ENCODE assay signal across 22 cellular contexts in genomic region chr4:98617358-98618047, GRCh38. TPM values are rescaled to one million over a fixed set of nuclear protein-coding genes. Genes with fewer than 3 reads are reported as not detected.
A peak's percentile ranks its signal among the peaks of the same experiment; 100 is the strongest.
DNase-seq lines count a peak whose midpoint lies in the region; ATAC-seq, FAIRE-seq and TF ChIP-seq lines count a peak whose summit lies in the region.
"Had no signal": no experiment of that assay in that cellular context is flagged by ENCODE, and none has a peak within 500 bp of the region (broad histone marks: within the 10 kb centered on the region; RNA-seq: fewer than 3 reads in every experiment).

No MANE protein-coding gene starts in this region.

- H3K4me3 ChIP-seq in left ventricle myocardium inferior (no peak overlapping the region), esophagus squamous epithelium (no peak overlapping the region)
- H3K4me3 ChIP-seq: right lobe of liver had no signal

- H3K4me1 Mint-ChIP-seq in mesothelial cell of epicardium = peaks cover 17% of the 10 kb centered on the region

- H3K36me3 Mint-ChIP-seq in mesothelial cell of epicardium = no peaks in the 10 kb centered on the region
- H3K36me3 Mint-ChIP-seq: type B pancreatic cell had no signal

- no peak overlapping the region for H3K4me3 Mint-ChIP-seq in mesothelial cell of epicardium
- H3K4me3 Mint-ChIP-seq: activated CD4-positive, alpha-beta memory T cell treated with anti-CD3 and anti-CD28 coated beads for 36 hours; activated naive CD4-positive, alpha-beta T cell treated with anti-CD3 and anti-CD28 coated beads for 36 hours; T-helper 1 cell treated with Interleukin-12 subunit alpha and Interleukin-12 subunit beta and Interleukin-4 antibody, amounts not matched to agents 30 μg/mL and 1 μg/mL, for 36 hours; type B pancreatic cell had no signal

- ATAC-seq in Right ventricle myocardium superior (ENCODE audit: poor library complexity) = peak; percentile 12
- ATAC-seq: left colon, right lobe of liver had no signal

- H3K27me3 ChIP-seq in left ventricle myocardium inferior (ENCODE audit: low read depth) (no peaks in the 10 kb centered on the region), esophagus squamous epithelium (no peaks in the 10 kb centered on the region)
- H3K27me3 ChIP-seq: neutrophil, right lobe of liver had no signal

- WGBS in esophagus squamous epithelium, 2 donors = 86 to 91% methylated on average over 1 to 2 of the region's 2 CpGs

- H3K27ac ChIP-seq in left ventricle myocardium inferior (replicated peaks) (no peak overlapping the region), esophagus squamous epithelium (no peak overlapping the region)
- H3K27ac ChIP-seq: neutrophil, right lobe of liver had no signal

- DNase-seq in Right ventricle myocardium superior (no peak), left ventricle myocardium inferior (no peak), cerebellar cortex (ENCODE audit: low spot score) (peak; percentile 98), myocyte (ENCODE audit: low read depth) (peak; percentile 83), urothelium cell line (ENCODE audit: low spot score) (no peak), esophagus squamous epithelium (lab: John Stamatoyannopoulos, UW) (no peak), mesothelial cell of epicardium (ENCODE audit: low spot score in 2 of 2, unreplicated experiment in 2 of 2) (no peak), NCI-H1930 (lab: John Stamatoyannopoulos, UW) (no peak)
- DNase-seq: activated CD4-positive, alpha-beta memory T cell treated with anti-CD3 and anti-CD28 coated beads for 36 hours; activated naive CD4-positive, alpha-beta T cell treated with anti-CD3 and anti-CD28 coated beads for 36 hours; foreskin fibroblast; Karpas-422; left colon; NCI-H1092 treated with DMSO at 0.1 percent for 48 hours; NCI-H510A treated with DMSO at 0.1 percent for 48 hours; right lobe of liver; stimulated activated naive CD4-positive, alpha-beta T cell treated with Interleukin-2 at 50 U/mL for 16 hours had no signal

- H3K4me1 ChIP-seq in left ventricle myocardium inferior = peaks cover 6% of the 10 kb centered on the region
- H3K4me1 ChIP-seq in esophagus squamous epithelium = peaks cover 0 to 15% (median 0%) of the 10 kb centered on the region in 3 donors
- H3K4me1 ChIP-seq: right lobe of liver had no signal

- TF ChIP-seq CTCF in left ventricle myocardium inferior (IDR thresholded peaks at IDR 0.05; ENCODE audit: borderline replicate concordance) = no peak
- TF ChIP-seq CTCF in esophagus squamous epithelium (IDR thresholded peaks at IDR 0.05) = no peak
- no peak for TF ChIP-seq CTCF in mesothelial cell of epicardium (IDR thresholded peaks at IDR 0.05; ENCODE audit: unreplicated experiment)

- H3K27me3 Mint-ChIP-seq in mesothelial cell of epicardium (ENCODE audit: low read depth) = no peaks in the 10 kb centered on the region
- H3K27me3 Mint-ChIP-seq: activated CD4-positive, alpha-beta memory T cell treated with anti-CD3 and anti-CD28 coated beads for 36 hours; type B pancreatic cell had no signal

- no peak for TF ChIP-seq POLR2A in esophagus squamous epithelium (IDR thresholded peaks at IDR 0.05)

- H3K9me3 Mint-ChIP-seq in mesothelial cell of epicardium = no peaks in the 10 kb centered on the region
- H3K9me3 Mint-ChIP-seq: activated CD4-positive, alpha-beta memory T cell treated with anti-CD3 and anti-CD28 coated beads for 36 hours; activated naive CD4-positive, alpha-beta T cell treated with anti-CD3 and anti-CD28 coated beads for 36 hours; T-helper 1 cell treated with Interleukin-12 subunit alpha and Interleukin-12 subunit beta and Interleukin-4 antibody, amounts not matched to agents 30 μg/mL and 1 μg/mL, for 36 hours; type B pancreatic cell had no signal

- peak; percentile 27 for FAIRE-seq in urothelium cell line (lab: Jason Lieb, UNC)
- FAIRE-seq: A204.1, colon had no signal

- H3K27ac Mint-ChIP-seq in mesothelial cell of epicardium = no peak overlapping the region
- H3K27ac Mint-ChIP-seq: activated CD4-positive, alpha-beta memory T cell treated with anti-CD3 and anti-CD28 coated beads for 36 hours; activated naive CD4-positive, alpha-beta T cell treated with anti-CD3 and anti-CD28 coated beads for 36 hours; T-helper 1 cell treated with Interleukin-12 subunit alpha and Interleukin-12 subunit beta and Interleukin-4 antibody, amounts not matched to agents 30 μg/mL and 1 μg/mL, for 36 hours; type B pancreatic cell had no signal

- H3K36me3 ChIP-seq in left ventricle myocardium inferior = no peaks in the 10 kb centered on the region
- no peaks in the 10 kb centered on the region for H3K36me3 ChIP-seq in esophagus squamous epithelium
- H3K36me3 ChIP-seq: neutrophil, right lobe of liver had no signal

- H3K9me3 ChIP-seq in left ventricle myocardium inferior (replicated peaks) (no peaks in the 10 kb centered on the region), esophagus squamous epithelium (no peaks in the 10 kb centered on the region)
- H3K9me3 ChIP-seq: neutrophil, right lobe of liver had no signal

- intact Hi-C loops in Right ventricle myocardium superior (cut with DNase I) (no loop called here), left ventricle myocardium inferior (cut with micrococcal nuclease) (no loop called here), esophagus squamous epithelium (cut with DNase I) (no loop called here)

RNA-seq across cellular contexts. Expression of gene TSPAN5, which starts 40.9 kb away (rescaled TPM):
- total RNA-seq in Right ventricle myocardium superior (1.6 TPM), left ventricle myocardium inferior (1.7 TPM), myocyte (14.1 and 19.7 TPM in 2 replicates), esophagus squamous epithelium (10 to 100 TPM; 10.9 to 19.0 (median 13.9) TPM), mesothelial cell of epicardium (12.7 to 14.7 TPM (median 13.8 TPM) in 3 replicates)
- polyA plus RNA-seq in myocyte (2012) = 13.9 TPM

Comparison
In these comparisons a context has a peak if more than half of its experiments do, and no peak if none do; other contexts are left out.
1. DNase-seq: peak in cerebellar cortex (single experiment) and myocyte (single experiment); none in Right ventricle myocardium superior (single experiment), left ventricle myocardium inferior (single experiment), urothelium cell line (single experiment), esophagus squamous epithelium (single experiment), mesothelial cell of epicardium (0 of 2) and NCI-H1930 (0 of 2).